Comparison of ENCODE assay signal across 8 cellular contexts in genomic region chr2:134599236-134599635, GRCh38.
"Had no signal": no experiment of that assay in that cellular context is flagged by ENCODE, and none has a peak within 500 bp of the region (broad histone marks: within the 10 kb centered on the region; RNA-seq: fewer than 3 reads in every experiment).

No MANE protein-coding gene starts in this region.

- H2AFZ ChIP-seq: GM23338 had no signal

- DNase-seq: H9, HCEC 1CT, IMR-90 had no signal

- H3K27ac ChIP-seq: HL-60 had no signal

- ATAC-seq: GM23338 had no signal

- H3K4me2 ChIP-seq: GM23338 had no signal

- FAIRE-seq: H1, H54, K562 had no signal

- H3K4me3 ChIP-seq: GM23338, K562 had no signal
